ENCODE assay signal across 12 cellular contexts in the genomic region with DNA sequence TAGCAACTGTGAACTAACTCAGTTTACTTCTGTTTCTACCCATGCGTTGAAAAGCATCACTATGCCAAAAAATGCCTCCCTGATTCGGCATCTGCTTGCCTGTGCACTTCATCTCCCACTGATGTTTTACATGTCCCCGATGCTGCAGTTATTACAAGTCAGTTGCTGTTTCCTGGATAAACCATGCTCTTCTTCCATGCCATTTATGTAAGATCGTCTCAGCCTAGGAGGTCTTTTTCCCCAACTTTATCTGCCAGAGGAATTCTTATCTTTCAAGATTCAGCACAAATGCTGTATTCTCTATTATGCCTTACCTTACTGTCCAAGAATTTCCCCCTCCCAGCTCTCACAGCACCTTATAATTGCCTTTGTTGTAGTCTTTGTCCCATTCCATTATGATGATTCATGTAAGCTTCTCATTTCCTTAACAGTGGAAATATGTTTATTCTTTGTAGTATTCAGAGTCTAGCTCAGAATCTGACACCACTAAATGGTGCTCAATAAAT. TPM values are rescaled to one million over a fixed set of nuclear protein-coding genes. Genes with fewer than 3 reads are reported as not detected.
DNase-seq lines count a peak whose midpoint lies in the region; TF ChIP-seq lines count a peak whose summit lies in the region.
"Had no signal": no experiment of that assay in that cellular context is flagged by ENCODE, and none has a peak within 500 bp of the region (broad histone marks: within the 10 kb centered on the region; RNA-seq: fewer than 3 reads in every experiment).

No MANE protein-coding gene starts in this region.

- TF ChIP-seq CTCF in ovary (IDR thresholded peaks at IDR 0.05), result no peak

- DNase-seq in DMS53 (lab: John Stamatoyannopoulos, UW) (peak; percentile 69), LHCN-M2 (ENCODE audit: low read depth) (peak; percentile 71), dermis microvascular lymphatic vessel endothelial cell (ENCODE audit: low read depth in 2 of 2) (peak; percentile 29 to 89), myocyte (ENCODE audit: low read depth) (peak; percentile 15), ovary (no peak), NCI-H524 treated with DMSO at 0.1 percent for 48 hours (lab: John Stamatoyannopoulos, UW) (no peak)
- no peak for DNase-seq in NK-92 treated with Interleukin-12 subunit alpha and Interleukin-12 subunit beta, amount 100 ng/mL, for 24 hours (lab: John Stamatoyannopoulos, UW)
- DNase-seq in effector CD8-positive, alpha-beta T cell (lab: John Stamatoyannopoulos, UW), result no peak
- DNase-seq: activated T-cell treated with anti-CD3 and anti-CD28 coated beads, Interleukin-2, amount 50 U/mL, for 48 hours had no signal

- H3K36me3 ChIP-seq in ovary, result no peaks in the 10 kb centered on the region
- H3K36me3 ChIP-seq: tibial nerve had no signal

- intact Hi-C loops in ovary (cut with DNase I), result no loop called here

- no peaks in the 10 kb centered on the region for H3K9me3 ChIP-seq in ovary
- H3K9me3 ChIP-seq: tibial nerve had no signal

- TF ChIP-seq POLR2A in ovary (IDR thresholded peaks at IDR 0.05), result no peak

- TF ChIP-seq EP300 in ovary (IDR thresholded peaks at IDR 0.05), result no peak

- WGBS in ovary, 3 donors, result 81 to 85% (median 82%) methylated on average over 4 of the region's 4 CpGs

- no peak overlapping the region for H3K4me3 ChIP-seq in ovary
- H3K4me3 ChIP-seq: K562, skin epidermis, tibial nerve had no signal

- no peaks in the 10 kb centered on the region for H3K27me3 ChIP-seq in ovary
- H3K27me3 ChIP-seq: tibial nerve had no signal

- H3K27ac ChIP-seq in ovary, result no peak overlapping the region
- H3K27ac ChIP-seq: skin epidermis, tibial nerve had no signal

- no peaks in the 10 kb centered on the region for H3K4me1 ChIP-seq in ovary (ENCODE audit: insufficient read depth)
- H3K4me1 ChIP-seq: tibial nerve had no signal

RNA-seq across cellular contexts. Expression of a gene that starts 30.0 kb away (rescaled TPM):
- 24.0 and 29.3 TPM in 2 replicates for total RNA-seq in LHCN-M2 (2014; rRNA removed)
- 9.1 TPM for polyA plus RNA-seq in LHCN-M2 (2012)
- 10.0 and 14.6 TPM in 2 replicates for total RNA-seq in dermis microvascular lymphatic vessel endothelial cell
- 21.1 and 31.9 TPM in 2 replicates for total RNA-seq in myocyte
- polyA plus RNA-seq in myocyte (2012), result 14.6 TPM
- 10 to 100 TPM; 11.7 to 41.9 (median 32.0) TPM for total RNA-seq in ovary
- polyA plus RNA-seq in ovary, result 10 to 100 TPM; 10.3 to 26.1 TPM

Comparison
In these comparisons a context has a peak if more than half of its experiments do, and no peak if none do; other contexts are left out.
1. DNase-seq: peak in DMS53 (single experiment), LHCN-M2 (single experiment), dermis microvascular lymphatic vessel endothelial cell (2 of 2) and myocyte (single experiment); none in NK-92 treated with Interleukin-12 subunit alpha and Interleukin-12 subunit beta, amount 100 ng/mL, for 24 hours (single experiment), effector CD8-positive, alpha-beta T cell (single experiment), ovary (0 of 5) and NCI-H524 treated with DMSO at 0.1 percent for 48 hours (single experiment).